Comparison of ENCODE assay signal across 14 cellular contexts in the genomic region with DNA sequence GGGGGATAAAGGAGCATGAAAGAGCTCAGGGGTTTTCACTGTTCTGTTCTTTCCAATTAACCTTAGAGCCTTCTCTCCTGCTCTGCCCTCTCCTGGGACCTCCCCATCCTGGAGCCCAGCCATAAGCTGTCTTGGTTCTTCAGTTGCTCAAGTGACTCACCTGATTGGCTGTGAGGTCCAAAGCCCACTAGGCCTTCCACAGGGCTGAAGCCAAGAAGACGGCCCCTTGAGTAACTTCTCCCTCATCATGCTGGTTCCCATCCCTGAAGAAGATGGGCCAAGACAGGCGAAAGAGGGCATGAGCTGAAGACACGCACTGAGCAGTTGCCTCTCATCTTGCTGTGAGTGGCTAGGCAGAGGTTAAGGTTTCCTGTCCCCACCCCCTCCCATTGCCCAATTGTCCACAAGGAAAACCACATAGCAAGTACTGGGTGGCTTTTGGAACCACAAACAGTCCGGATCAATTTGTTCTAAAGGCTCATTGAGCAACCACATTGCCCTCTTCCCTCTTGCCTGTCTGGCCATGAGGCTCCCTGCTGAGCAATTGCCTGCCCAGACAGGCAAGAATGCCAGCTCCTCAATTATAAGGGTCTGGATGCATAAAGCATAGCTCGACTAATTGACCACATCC. TPM values are rescaled to one million over a fixed set of nuclear protein-coding genes. Genes with fewer than 3 reads are reported as not detected.
DNase-seq lines count a peak whose midpoint lies in the region; ATAC-seq and TF ChIP-seq lines count a peak whose summit lies in the region.
"Had no signal": no experiment of that assay in that cellular context is flagged by ENCODE, and none has a peak within 500 bp of the region (broad histone marks: within the 10 kb centered on the region; RNA-seq: fewer than 3 reads in every experiment).

No MANE protein-coding gene starts in this region.

- TF ChIP-seq CTCF in fibroblast of lung (conservative IDR thresholded peaks at IDR 0.05 in 1 of 2, IDR thresholded peaks at IDR 0.05 in 1 of 2; ENCODE audit: low read depth in 1 of 2, low read length in 2 of 2) (no peak), gastrocnemius medialis (IDR thresholded peaks at IDR 0.05 in 4 of 5, conservative IDR thresholded peaks at IDR 0.05 in 1 of 5) (no peak)

- H4K20me1 ChIP-seq in fibroblast of lung (ENCODE audit: control insufficient read depth, extremely low read depth, insufficient read depth, low read length) = no peaks in the 10 kb centered on the region

- intact Hi-C loops in gastrocnemius medialis (cut with DNase I; ENCODE audit: low total_unique reads) = no loop called here

- H3K9me3 ChIP-seq in fibroblast of lung (ENCODE audit: control insufficient read depth, insufficient read depth, low read depth, low read length) (no peaks in the 10 kb centered on the region), gastrocnemius medialis (no peaks in the 10 kb centered on the region)
- H3K9me3 ChIP-seq: Peyer's patch had no signal

- H3K27me3 ChIP-seq in fibroblast of lung (ENCODE audit: control insufficient read depth, insufficient read depth, low read length) (no peaks in the 10 kb centered on the region), gastrocnemius medialis (no peaks in the 10 kb centered on the region)
- H3K27me3 ChIP-seq: cardiac muscle cell, neural progenitor cell, Peyer's patch had no signal

- no peak overlapping the region for H2AFZ ChIP-seq in fibroblast of lung (ENCODE audit: low read length)
- H2AFZ ChIP-seq: neural progenitor cell had no signal

- H3K4me3 ChIP-seq in fibroblast of lung (replicated peaks in 1 of 4; ENCODE audit: control extremely low read depth in 1 of 4, insufficient read depth in 1 of 4, low read depth in 3 of 4, low read length in 4 of 4) (no peak overlapping the region), gastrocnemius medialis (no peak overlapping the region)
- H3K4me3 ChIP-seq: cardiac muscle cell, neural progenitor cell, Peyer's patch had no signal

- in situ Hi-C loops in gastrocnemius medialis (cut with MboI; ENCODE audit: low sequenced_read_pairs in 4 of 4) = no loop called here

- no peak overlapping the region for H3K27ac ChIP-seq in fibroblast of lung (ENCODE audit: insufficient read depth, low read length)
- no peak overlapping the region for H3K27ac ChIP-seq in gastrocnemius medialis
- H3K27ac ChIP-seq: cardiac muscle cell, neural progenitor cell, Peyer's patch had no signal

- H3K9ac ChIP-seq in fibroblast of lung (ENCODE audit: insufficient read depth, low read length) = no peak overlapping the region
- H3K9ac ChIP-seq: neural progenitor cell had no signal

- peak; percentile 16 to 61 for ATAC-seq in gastrocnemius medialis
- ATAC-seq: activated T-cell treated with anti-CD3 and anti-CD28 coated beads, Interleukin-2, amount 50 U/mL, for 4 hours; esophagus mucosa had no signal

- H3K36me3 ChIP-seq in fibroblast of lung (ENCODE audit: control insufficient read depth, insufficient read depth, low read length) (no peaks in the 10 kb centered on the region), gastrocnemius medialis (no peaks in the 10 kb centered on the region)
- H3K36me3 ChIP-seq: cardiac muscle cell, neural progenitor cell, Peyer's patch had no signal

- peaks cover 2% of the 10 kb centered on the region for H3K4me1 ChIP-seq in fibroblast of lung (ENCODE audit: control insufficient read depth, extremely low read depth, insufficient read depth, low read length)
- peaks cover 6 to 14% of the 10 kb centered on the region in 2 donors for H3K4me1 ChIP-seq in gastrocnemius medialis
- H3K4me1 ChIP-seq: neural progenitor cell, Peyer's patch had no signal

- DNase-seq in GM04504 (ENCODE audit: low read depth) (peak; percentile 70), NOMO-1 treated with DMSO at 0.1 percent for 48 hours (lab: John Stamatoyannopoulos, UW; ENCODE audit: unreplicated experiment) (peak; percentile 97), fibroblast of lung (ENCODE audit: low read depth in 2 of 2) (peak; percentile 15 to 44), gastrocnemius medialis (no peak), A172 (ENCODE audit: low spot score) (no peak), cerebellum (ENCODE audit: low spot score) (no peak)
- DNase-seq in effector CD4-positive, alpha-beta T cell = no peak
- DNase-seq: activated B cell treated with CpG ODN at 0.5 μM for 24 hours; activated T-cell treated with anti-CD3 and anti-CD28 coated beads, Interleukin-2, amount 50 U/mL, for 4 hours; kidney; Peyer's patch had no signal

- no peak overlapping the region for H3K4me2 ChIP-seq in fibroblast of lung (ENCODE audit: extremely low read depth, insufficient read depth, low read length)
- H3K4me2 ChIP-seq: neural progenitor cell had no signal

- no peaks in the 10 kb centered on the region for H3K79me2 ChIP-seq in fibroblast of lung (ENCODE audit: control insufficient read depth, insufficient read depth, low read length)

- no peak for TF ChIP-seq POLR2A in gastrocnemius medialis (IDR thresholded peaks at IDR 0.05)

RNA-seq across cellular contexts. Expression of a gene that starts 43.9 kb away (rescaled TPM):
- total RNA-seq in fibroblast of lung = 17.0 and 19.3 TPM in 2 replicates
- 7.8 and 10.1 TPM in 2 replicates for polyA plus RNA-seq in fibroblast of lung
- polyA plus RNA-seq in fibroblast of lung (2012) = 4.8 and 5.9 TPM in 2 replicates
- polyA minus RNA-seq in fibroblast of lung (ENCODE audit: low replicate concordance) = 4.2 and 5.0 TPM in 2 replicates
- total RNA-seq in gastrocnemius medialis = 1 to 10 TPM; 4.0 to 9.0 (median 4.6) TPM
- 12.0 and 12.5 TPM in 2 replicates for total RNA-seq in A172 (2014; rRNA removed; shearing (Covaris generic))
- total RNA-seq in cerebellum = 37.7 TPM

RNA-seq across cellular contexts. Expression of a gene that starts 55.8 kb away (rescaled TPM):
- total RNA-seq in fibroblast of lung = not detected in 2 replicates
- polyA plus RNA-seq in fibroblast of lung = not detected in 2 replicates
- not detected in 2 replicates for polyA plus RNA-seq in fibroblast of lung (2012)
- not detected in 2 replicates for polyA minus RNA-seq in fibroblast of lung (ENCODE audit: low replicate concordance)
- not detected for total RNA-seq in gastrocnemius medialis
- not detected in 2 replicates for total RNA-seq in A172 (2014; rRNA removed; shearing (Covaris generic))
- not detected for total RNA-seq in cerebellum
- total RNA-seq: activated B cell treated with CpG ODN at 0.5 μM for 24 hours; activated T-cell treated with anti-CD3 and anti-CD28 coated beads, Interleukin-2, amount 50 U/mL, for 4 hours; cardiac muscle cell; esophagus mucosa; kidney; Peyer's patch had no signal
- polyA plus RNA-seq: cardiac muscle cell had no signal

Comparison
In these comparisons a context has a peak if more than half of its experiments do, and no peak if none do; other contexts are left out.
1. DNase-seq: peak in GM04504 (single experiment), NOMO-1 treated with DMSO at 0.1 percent for 48 hours (single experiment) and fibroblast of lung (2 of 2); none in gastrocnemius medialis (0 of 2), effector CD4-positive, alpha-beta T cell (single experiment), A172 (single experiment) and cerebellum (single experiment).